18 cellular contexts compared by ENCODE assay signal in the genomic region with DNA sequence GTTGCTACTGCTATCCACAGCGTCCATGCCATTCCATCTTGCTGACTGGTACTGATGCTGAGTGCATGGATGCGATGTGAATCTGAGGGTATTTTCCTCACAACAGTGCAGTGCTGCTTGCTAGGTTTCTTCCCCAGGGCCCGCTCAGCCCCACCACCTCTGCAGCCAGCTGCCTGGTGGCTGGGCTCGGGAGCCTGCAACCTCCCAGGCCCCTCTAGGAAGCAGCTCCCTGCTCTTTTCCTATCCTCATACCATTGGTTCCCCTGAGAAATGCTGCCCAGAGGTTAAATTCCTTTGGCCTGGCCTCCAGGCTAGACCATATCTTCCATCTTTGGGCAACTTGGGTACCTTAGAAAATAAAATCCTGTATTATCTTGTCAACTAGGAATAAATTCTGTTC.
A peak's percentile ranks its signal among the peaks of the same experiment; 100 is the strongest.
DNase-seq lines count a peak whose midpoint lies in the region; ATAC-seq, FAIRE-seq and TF ChIP-seq lines count a peak whose summit lies in the region.
"Had no signal": no experiment of that assay in that cellular context is flagged by ENCODE, and none has a peak within 500 bp of the region (broad histone marks: within the 10 kb centered on the region; RNA-seq: fewer than 3 reads in every experiment).

No MANE protein-coding gene starts in this region.

- H4K8ac ChIP-seq in mesendoderm (ENCODE audit: low read depth, low read length), result no peak overlapping the region

- intact Hi-C loops in activated CD4-positive, alpha-beta T cell treated with anti-CD3 and anti-CD28 coated beads for 36 hours (cut with DNase I, micrococcal nuclease), result no loop called here

- no peaks in the 10 kb centered on the region for H3K79me2 ChIP-seq in mesendoderm (ENCODE audit: control insufficient read depth, insufficient read depth, low read length)

- H3K4me1 ChIP-seq in HEK293 (ENCODE audit: control insufficient read depth, insufficient read depth, low read length), result no peaks in the 10 kb centered on the region
- peaks cover 3% of the 10 kb centered on the region for H3K4me1 ChIP-seq in mesendoderm (ENCODE audit: control insufficient read depth, low read depth, low read length)

- DNase-seq in mesendoderm, result peak; percentile 18
- DNase-seq in urothelium cell line (ENCODE audit: low spot score), result no peak
- DNase-seq in activated CD4-positive, alpha-beta T cell treated with anti-CD3 and anti-CD28 coated beads for 36 hours, result no peak
- DNase-seq: C1 segment of cervical spinal cord; Calu3; CD4-positive, alpha-beta memory T cell; COR-L47; DMS53; DMS79 treated with DMSO at 0.1 percent for 48 hours; GOT3; H7; HCEC 1CT had no signal

- H3K9me3 ChIP-seq in HEK293 (ENCODE audit: control insufficient read depth, insufficient read depth, low read depth, low read length), result no peaks in the 10 kb centered on the region

- peak; percentile 95 for FAIRE-seq in urothelium cell line (lab: Jason Lieb, UNC)
- FAIRE-seq: G401.6, GM12892, GM19239 had no signal

- no peak overlapping the region for H3K18ac ChIP-seq in mesendoderm (ENCODE audit: low read length)

- no peaks in the 10 kb centered on the region for H3K9me3 Mint-ChIP-seq in activated CD4-positive, alpha-beta T cell treated with anti-CD3 and anti-CD28 coated beads for 36 hours (ENCODE audit: low read depth)
- H3K9me3 Mint-ChIP-seq: CD4-positive, alpha-beta memory T cell had no signal

- ATAC-seq in HG03097 (IDR thresholded peaks at IDR 0.05; ENCODE audit: low FRiP score, unreplicated experiment) (no peak), GM21526 (IDR thresholded peaks at IDR 0.05; ENCODE audit: low FRiP score, unreplicated experiment) (no peak)
- ATAC-seq in activated CD4-positive, alpha-beta T cell treated with anti-CD3 and anti-CD28 coated beads for 36 hours, result no peak

- H2BK5ac ChIP-seq in mesendoderm (ENCODE audit: low read length), result no peak overlapping the region

- no CpG with 5 or more reads among the region's 4 CpGs for WGBS in mesendoderm (ENCODE audit: extremely low coverage, insufficient coverage, low lambda C conversion rate)

- H3K36me3 Mint-ChIP-seq in activated CD4-positive, alpha-beta T cell treated with anti-CD3 and anti-CD28 coated beads for 36 hours (ENCODE audit: low read depth), result no peaks in the 10 kb centered on the region
- H3K36me3 Mint-ChIP-seq: CD4-positive, alpha-beta memory T cell had no signal

- no peak overlapping the region for H2BK15ac ChIP-seq in mesendoderm (replicated peaks; ENCODE audit: low read depth)

- no peak overlapping the region for H2AK5ac ChIP-seq in mesendoderm (ENCODE audit: low read length)

- no peak overlapping the region for H3K27ac Mint-ChIP-seq in activated CD4-positive, alpha-beta T cell treated with anti-CD3 and anti-CD28 coated beads for 36 hours
- H3K27ac Mint-ChIP-seq: CD4-positive, alpha-beta memory T cell had no signal

- no peak overlapping the region for H3K4me2 ChIP-seq in mesendoderm (ENCODE audit: low read length)

- CTCF ChIA-PET in HEK293 (lab: Yijun Ruan, JAX), result interaction anchor here (1.2 to 1.7 kb wide), 5 partner anchors 22 to 197 kb away, joined by 5 to 6 read pairs (median 6); no protein-coding TSS in a partner anchor
- CTCF ChIA-PET in activated CD4-positive, alpha-beta T cell treated with anti-CD3 and anti-CD28 coated beads for 36 hours (lab: Charles Lee), result no interaction called here

- no peak for TF ChIP-seq CTCF in HEK293 (tag by site-specific recombination; IDR thresholded peaks at IDR 0.05)

- no peak overlapping the region for H3K4ac ChIP-seq in mesendoderm (ENCODE audit: low read depth, low read length)

- H3K36me3 ChIP-seq in HEK293 (ENCODE audit: control insufficient read depth in 2 of 2, insufficient read depth in 1 of 2, low read length in 2 of 2) (no peaks in the 10 kb centered on the region), mesendoderm (ENCODE audit: control insufficient read depth, insufficient read depth, low read length) (no peaks in the 10 kb centered on the region)

- POLR2A ChIA-PET in HEK293 (lab: Yijun Ruan, JAX), result interaction anchor here (0.6 kb wide), 1 partner anchor 975 kb away, joined by 3 read pairs; no protein-coding TSS in a partner anchor
- POLR2A ChIA-PET in activated CD4-positive, alpha-beta T cell treated with anti-CD3 and anti-CD28 coated beads for 36 hours (lab: Charles Lee), result no interaction called here

- H3K4me1 Mint-ChIP-seq in activated CD4-positive, alpha-beta T cell treated with anti-CD3 and anti-CD28 coated beads for 36 hours, result no peaks in the 10 kb centered on the region
- H3K4me1 Mint-ChIP-seq: CD4-positive, alpha-beta memory T cell had no signal

- no peak overlapping the region for H3K4me3 Mint-ChIP-seq in activated CD4-positive, alpha-beta T cell treated with anti-CD3 and anti-CD28 coated beads for 36 hours
- H3K4me3 Mint-ChIP-seq: CD4-positive, alpha-beta memory T cell had no signal

- no peak overlapping the region for H3K56ac ChIP-seq in mesendoderm (ENCODE audit: low read length)

- H3K27ac ChIP-seq in HEK293 (ENCODE audit: extremely low read depth, low read depth, low read length) (no peak overlapping the region), mesendoderm (ENCODE audit: low read depth, low read length) (no peak overlapping the region)

- H3K4me3 ChIP-seq in HEK293 (ENCODE audit: low read depth, low read length), result no peak overlapping the region
- no peak overlapping the region for H3K4me3 ChIP-seq in mesendoderm (ENCODE audit: low read length)

- H3K27me3 ChIP-seq in mesendoderm (ENCODE audit: insufficient read depth, low read length, poor library complexity), result no peaks in the 10 kb centered on the region

- peaks cover 3% of the 10 kb centered on the region for H3K27me3 Mint-ChIP-seq in activated CD4-positive, alpha-beta T cell treated with anti-CD3 and anti-CD28 coated beads for 36 hours

- H4K5ac ChIP-seq in mesendoderm (ENCODE audit: low read length), result no peak overlapping the region

- no peak overlapping the region for H3K9ac ChIP-seq in mesendoderm (ENCODE audit: low read length)

- H3K23ac ChIP-seq in mesendoderm (ENCODE audit: low read length), result no peak overlapping the region

- H2BK120ac ChIP-seq in mesendoderm (ENCODE audit: low read depth, low read length), result no peak overlapping the region

- no peaks in the 10 kb centered on the region for H3K79me1 ChIP-seq in mesendoderm (ENCODE audit: low read length)

TF ChIP-seq in HEK293, 187 proteins besides CTCF, POLR2A, EP300 and RAD21:
- TF ChIP-seq ZNF449 (tag by site-specific recombination; IDR thresholded peaks at IDR 0.05), result peak; percentile 54; the same call in 1 of the 2 replicates
- no peak for TF ChIP-seq ZNF560 (tag by site-specific recombination; IDR thresholded peaks at IDR 0.05; ENCODE audit: borderline replicate concordance)
